ENCODE assay signal across 1 cellular context in the genomic region with DNA sequence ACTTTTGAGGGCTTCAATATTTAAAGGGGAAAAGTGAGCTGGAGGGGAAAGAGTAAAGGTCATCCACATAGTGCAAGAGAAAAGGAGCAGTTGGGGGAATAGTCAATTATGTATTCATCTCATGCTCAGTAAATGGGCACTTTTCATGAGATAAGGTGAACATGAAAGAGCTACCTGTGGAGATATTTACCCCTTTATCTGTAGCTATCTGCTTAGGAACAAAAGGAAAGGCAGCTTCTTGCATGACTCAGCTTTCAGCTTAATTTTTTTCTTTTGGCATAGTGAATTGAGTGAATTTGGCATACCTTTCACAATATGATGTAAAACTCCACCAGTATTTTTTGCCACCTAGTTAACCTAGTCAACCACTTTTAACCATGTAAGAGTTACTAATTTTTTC.
TF ChIP-seq lines count a peak whose summit lies in the region.

No MANE protein-coding gene starts in this region.

TF ChIP-seq in HEK293, 187 proteins besides CTCF, POLR2A, EP300 and RAD21 (continued from another document):
- TF ChIP-seq, protein P1, sequence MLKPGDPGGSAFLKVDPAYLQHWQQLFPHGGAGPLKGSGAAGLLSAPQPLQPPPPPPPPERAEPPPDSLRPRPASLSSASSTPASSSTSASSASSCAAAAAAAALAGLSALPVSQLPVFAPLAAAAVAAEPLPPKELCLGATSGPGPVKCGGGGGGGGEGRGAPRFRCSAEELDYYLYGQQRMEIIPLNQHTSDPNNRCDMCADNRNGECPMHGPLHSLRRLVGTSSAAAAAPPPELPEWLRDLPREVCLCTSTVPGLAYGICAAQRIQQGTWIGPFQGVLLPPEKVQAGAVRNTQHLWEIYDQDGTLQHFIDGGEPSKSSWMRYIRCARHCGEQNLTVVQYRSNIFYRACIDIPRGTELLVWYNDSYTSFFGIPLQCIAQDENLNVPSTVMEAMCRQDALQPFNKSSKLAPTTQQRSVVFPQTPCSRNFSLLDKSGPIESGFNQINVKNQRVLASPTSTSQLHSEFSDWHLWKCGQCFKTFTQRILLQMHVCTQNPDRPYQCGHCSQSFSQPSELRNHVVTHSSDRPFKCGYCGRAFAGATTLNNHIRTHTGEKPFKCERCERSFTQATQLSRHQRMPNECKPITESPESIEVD (tag by site-specific recombination; IDR thresholded peaks at IDR 0.05): peak; percentile 82
- TF ChIP-seq, protein P2, sequence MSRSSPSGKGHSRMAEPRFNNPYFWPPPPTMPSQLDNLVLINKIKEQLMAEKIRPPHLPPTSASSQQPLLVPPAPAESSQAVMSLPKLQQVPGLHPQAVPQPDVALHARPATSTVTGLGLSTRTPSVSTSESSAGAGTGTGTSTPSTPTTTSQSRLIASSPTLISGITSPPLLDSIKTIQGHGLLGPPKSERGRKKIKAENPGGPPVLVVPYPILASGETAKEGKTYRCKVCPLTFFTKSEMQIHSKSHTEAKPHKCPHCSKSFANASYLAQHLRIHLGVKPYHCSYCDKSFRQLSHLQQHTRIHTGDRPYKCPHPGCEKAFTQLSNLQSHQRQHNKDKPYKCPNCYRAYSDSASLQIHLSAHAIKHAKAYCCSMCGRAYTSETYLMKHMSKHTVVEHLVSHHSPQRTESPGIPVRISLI (tag by site-specific recombination; IDR thresholded peaks at IDR 0.05): no peak
- peak; percentile 88 for TF ChIP-seq FEZF1 (tag by site-specific recombination; IDR thresholded peaks at IDR 0.05)
- 0 out of 2 replicates have a peak, but pooled peaks have one; percentile 27 for TF ChIP-seq SP7 (tag by site-specific recombination; IDR thresholded peaks at IDR 0.05)
- peak; percentile 90 for TF ChIP-seq TCF7L2 (IDR thresholded peaks at IDR 0.05; ENCODE audit: borderline replicate concordance, low read depth, low read length)
- TF ChIP-seq, protein P3, sequence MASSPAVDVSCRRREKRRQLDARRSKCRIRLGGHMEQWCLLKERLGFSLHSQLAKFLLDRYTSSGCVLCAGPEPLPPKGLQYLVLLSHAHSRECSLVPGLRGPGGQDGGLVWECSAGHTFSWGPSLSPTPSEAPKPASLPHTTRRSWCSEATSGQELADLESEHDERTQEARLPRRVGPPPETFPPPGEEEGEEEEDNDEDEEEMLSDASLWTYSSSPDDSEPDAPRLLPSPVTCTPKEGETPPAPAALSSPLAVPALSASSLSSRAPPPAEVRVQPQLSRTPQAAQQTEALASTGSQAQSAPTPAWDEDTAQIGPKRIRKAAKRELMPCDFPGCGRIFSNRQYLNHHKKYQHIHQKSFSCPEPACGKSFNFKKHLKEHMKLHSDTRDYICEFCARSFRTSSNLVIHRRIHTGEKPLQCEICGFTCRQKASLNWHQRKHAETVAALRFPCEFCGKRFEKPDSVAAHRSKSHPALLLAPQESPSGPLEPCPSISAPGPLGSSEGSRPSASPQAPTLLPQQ (tag by site-specific recombination; IDR thresholded peaks at IDR 0.05): peak; percentile 83
- peak; percentile 67 for TF ChIP-seq IKZF3 (tag by site-specific recombination; IDR thresholded peaks at IDR 0.05)
- peak; percentile 74 for TF ChIP-seq PRDM1 (tag by site-specific recombination; IDR thresholded peaks at IDR 0.05)
- TF ChIP-seq ZNF843 (tag by site-specific recombination; IDR thresholded peaks at IDR 0.05): peak; percentile 69; the same call in 1 of the 2 replicates
- TF ChIP-seq ZFHX2 (tag by site-specific recombination; conservative IDR thresholded peaks at IDR 0.05): no peak
- peak; percentile 65 for TF ChIP-seq OSR2 (tag by site-specific recombination; IDR thresholded peaks at IDR 0.05)
- peak; percentile 81; the same call in 1 of the 2 replicates for TF ChIP-seq MZF1 (tag by site-specific recombination; IDR thresholded peaks at IDR 0.05; ENCODE audit: borderline replicate concordance)
- TF ChIP-seq, protein P4, sequence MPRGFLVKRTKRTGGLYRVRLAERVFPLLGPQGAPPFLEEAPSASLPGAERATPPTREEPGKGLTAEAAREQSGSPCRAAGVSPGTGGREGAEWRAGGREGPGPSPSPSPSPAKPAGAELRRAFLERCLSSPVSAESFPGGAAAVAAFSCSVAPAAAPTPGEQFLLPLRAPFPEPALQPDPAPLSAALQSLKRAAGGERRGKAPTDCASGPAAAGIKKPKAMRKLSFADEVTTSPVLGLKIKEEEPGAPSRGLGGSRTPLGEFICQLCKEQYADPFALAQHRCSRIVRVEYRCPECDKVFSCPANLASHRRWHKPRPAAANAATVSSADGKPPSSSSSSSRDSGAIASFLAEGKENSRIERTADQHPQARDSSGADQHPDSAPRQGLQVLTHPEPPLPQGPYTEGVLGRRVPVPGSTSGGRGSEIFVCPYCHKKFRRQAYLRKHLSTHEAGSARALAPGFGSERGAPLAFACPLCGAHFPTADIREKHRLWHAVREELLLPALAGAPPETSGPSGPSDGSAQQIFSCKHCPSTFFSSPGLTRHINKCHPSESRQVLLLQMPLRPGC (tag by site-specific recombination; IDR thresholded peaks at IDR 0.05): no peak
- TF ChIP-seq, protein P5, sequence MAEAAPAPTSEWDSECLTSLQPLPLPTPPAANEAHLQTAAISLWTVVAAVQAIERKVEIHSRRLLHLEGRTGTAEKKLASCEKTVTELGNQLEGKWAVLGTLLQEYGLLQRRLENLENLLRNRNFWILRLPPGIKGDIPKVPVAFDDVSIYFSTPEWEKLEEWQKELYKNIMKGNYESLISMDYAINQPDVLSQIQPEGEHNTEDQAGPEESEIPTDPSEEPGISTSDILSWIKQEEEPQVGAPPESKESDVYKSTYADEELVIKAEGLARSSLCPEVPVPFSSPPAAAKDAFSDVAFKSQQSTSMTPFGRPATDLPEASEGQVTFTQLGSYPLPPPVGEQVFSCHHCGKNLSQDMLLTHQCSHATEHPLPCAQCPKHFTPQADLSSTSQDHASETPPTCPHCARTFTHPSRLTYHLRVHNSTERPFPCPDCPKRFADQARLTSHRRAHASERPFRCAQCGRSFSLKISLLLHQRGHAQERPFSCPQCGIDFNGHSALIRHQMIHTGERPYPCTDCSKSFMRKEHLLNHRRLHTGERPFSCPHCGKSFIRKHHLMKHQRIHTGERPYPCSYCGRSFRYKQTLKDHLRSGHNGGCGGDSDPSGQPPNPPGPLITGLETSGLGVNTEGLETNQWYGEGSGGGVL (tag by site-specific recombination; IDR thresholded peaks at IDR 0.05): peak; percentile 32; the same call in 1 of the 2 replicates
- TF ChIP-seq ZNF664 (tag by site-specific recombination; IDR thresholded peaks at IDR 0.05): 0 out of 2 replicates have a peak, but pooled peaks have one; percentile 41
